In genomic region chr17:49572226-49572625, GRCh38 we compare ENCODE assay signal across 17 cellular contexts. TPM values are rescaled to one million over a fixed set of nuclear protein-coding genes. Genes with fewer than 3 reads are reported as not detected.
A peak's percentile ranks its signal among the peaks of the same experiment; 100 is the strongest.
DNase-seq lines count a peak whose midpoint lies in the region; ATAC-seq and TF ChIP-seq lines count a peak whose summit lies in the region.
"Had no signal": no experiment of that assay in that cellular context is flagged by ENCODE, and none has a peak within 500 bp of the region (broad histone marks: within the 10 kb centered on the region; RNA-seq: fewer than 3 reads in every experiment).

No MANE protein-coding gene starts in this region.

- H3K9me3 ChIP-seq in heart left ventricle = no peaks in the 10 kb centered on the region
- H3K9me3 ChIP-seq in ascending aorta = no peaks in the 10 kb centered on the region
- H3K9me3 ChIP-seq in tibial artery = no peaks in the 10 kb centered on the region
- H3K9me3 ChIP-seq: BLaER1 treated with 17β-estradiol and CSF1 and Interleukin-3, amounts not matched to agents 10 nM and 100 nM had no signal

- H3K27ac ChIP-seq in heart left ventricle (peak overlapping the region in 1 of 12 donors; percentile 54), ascending aorta (peak overlapping the region; percentile 93 to 95), tibial artery (peak overlapping the region; percentile 93 to 97)
- H3K27ac ChIP-seq: BLaER1 treated with 17β-estradiol and CSF1 and Interleukin-3, amounts not matched to agents 10 nM and 100 nM; HL-60; SJSA1 had no signal

- H3K36me3 Mint-ChIP-seq in nephron (ENCODE audit: low read depth) = no peaks in the 10 kb centered on the region

- TF ChIP-seq POLR2A in heart left ventricle (IDR thresholded peaks at IDR 0.05) = no peak

- no peak overlapping the region for H3K27ac Mint-ChIP-seq in nephron
- H3K27ac Mint-ChIP-seq: H9 had no signal

- peaks cover 4% of the 10 kb centered on the region for H3K4me1 Mint-ChIP-seq in nephron

- H3K4me1 ChIP-seq in heart left ventricle (peaks cover 4 to 60% (median 30%) of the 10 kb centered on the region in 12 donors), ascending aorta (peaks cover 11 to 36% of the 10 kb centered on the region in 2 donors), tibial artery (peaks cover 0 to 58% (median 39%) of the 10 kb centered on the region in 4 donors)

- 56 to 64% (median 60%) methylated on average over 3 of the region's 3 CpGs for WGBS in heart left ventricle, 4 donors

- H3K9me3 Mint-ChIP-seq in nephron = no peaks in the 10 kb centered on the region
- H3K9me3 Mint-ChIP-seq: H9 had no signal

- ATAC-seq in heart left ventricle = no peak

- peaks cover 0 to 23% (median 0%) of the 10 kb centered on the region in 9 donors for H3K27me3 ChIP-seq in heart left ventricle
- H3K27me3 ChIP-seq in ascending aorta = no peaks in the 10 kb centered on the region
- no peaks in the 10 kb centered on the region for H3K27me3 ChIP-seq in tibial artery

- H3K36me3 ChIP-seq in heart left ventricle (no peaks in the 10 kb centered on the region), ascending aorta (no peaks in the 10 kb centered on the region), tibial artery (no peaks in the 10 kb centered on the region)
- H3K36me3 ChIP-seq: BLaER1 treated with 17β-estradiol and CSF1 and Interleukin-3, amounts not matched to agents 10 nM and 100 nM; SJSA1 had no signal

- no peak for TF ChIP-seq CTCF in heart left ventricle (IDR thresholded peaks at IDR 0.05)
- TF ChIP-seq CTCF in ascending aorta (IDR thresholded peaks at IDR 0.05) = no peak
- no peak for TF ChIP-seq CTCF in nephron (IDR thresholded peaks at IDR 0.05; ENCODE audit: unreplicated experiment in 3 of 3)
- TF ChIP-seq CTCF in tibial artery (IDR thresholded peaks at IDR 0.05) = no peak

- peaks cover 76% of the 10 kb centered on the region for H3K27me3 Mint-ChIP-seq in nephron (ENCODE audit: low read depth)

- intact Hi-C loops in cardiac septum (cut with DNase I) = no loop called here
- intact Hi-C loops in heart left ventricle (cut with DNase I) = loop anchor here in 6 of 10 donors (5.0 to 10.0 kb wide), 7 partner anchors 45 to 513 kb away; partner anchors contain the start of gene KAT7 (in 2 of the 6)
- intact Hi-C loops in ascending aorta (cut with DNase I) = loop anchor here (5.0 kb wide), 1 partner anchor 265 kb away; no protein-coding TSS in a partner anchor
- intact Hi-C loops in tibial artery (cut with DNase I; ENCODE audit: low total_unique reads) = loop anchor here (5.0 kb wide), 1 partner anchor 205 kb away; no protein-coding TSS in a partner anchor

- H3K4me3 Mint-ChIP-seq in nephron = peak overlapping the region in 2 of 3 experiments; percentile 4
- H3K4me3 Mint-ChIP-seq: H9 had no signal

- H3K4me3 ChIP-seq in heart left ventricle (no peak overlapping the region), ascending aorta (no peak overlapping the region), tibial artery (no peak overlapping the region)
- H3K4me3 ChIP-seq: BLaER1 treated with 17β-estradiol and CSF1 and Interleukin-3, amounts not matched to agents 10 nM and 100 nM; SJSA1 had no signal

- peak; percentile 67 for DNase-seq in cardiac septum (ENCODE audit: low spot score)
- DNase-seq in heart left ventricle = no peak
- DNase-seq in ascending aorta (ENCODE audit: low spot score in 2 of 2) = peak in 1 of 2 donors; percentile 61
- peak in 1 of 2 donors; percentile 54 for DNase-seq in tibial artery
- DNase-seq in NCI-H446 (lab: John Stamatoyannopoulos, UW) = no peak
- DNase-seq in DMS53 (lab: John Stamatoyannopoulos, UW) = no peak
- no peak for DNase-seq in GDM1 (lab: John Stamatoyannopoulos, UW)
- DNase-seq: DMS 273 treated with DMSO at 0.1 percent for 48 hours, H9, NCI-H1105 treated with DMSO at 0.1 percent for 48 hours, NCI-H1694 treated with DMSO at 0.1 percent for 48 hours, NCI-H748 treated with DMSO at 0.1 percent for 48 hours, RPMI8226 had no signal

RNA-seq across cellular contexts. Expression of gene NXPH3, which starts 3.4 kb away (rescaled TPM):
- total RNA-seq in cardiac septum = 4.4 TPM
- 1 to 10 TPM; 2.5 to 6.8 (median 4.5) TPM for total RNA-seq in heart left ventricle
- polyA plus RNA-seq in heart left ventricle = 1 to 10 TPM; 4.0 to 7.9 TPM
- total RNA-seq in ascending aorta = 30.3 TPM
